ENCODE assay signal across 26 cellular contexts in genomic region chr7:117333168-117333567, GRCh38. TPM values are rescaled to one million over a fixed set of nuclear protein-coding genes. Genes with fewer than 3 reads are reported as not detected.
A peak's percentile ranks its signal among the peaks of the same experiment; 100 is the strongest.
DNase-seq lines count a peak whose midpoint lies in the region; ATAC-seq, FAIRE-seq and TF ChIP-seq lines count a peak whose summit lies in the region.
"Had no signal": no experiment of that assay in that cellular context is flagged by ENCODE, and none has a peak within 500 bp of the region (broad histone marks: within the 10 kb centered on the region; RNA-seq: fewer than 3 reads in every experiment).

No MANE protein-coding gene starts in this region.

- CTCF ChIA-PET in Caco-2 (lab: Charles Lee) (no interaction called here), PC-9 (lab: Charles Lee) (interaction anchor here (0.6 kb wide), 1 partner anchor 68 kb away, joined by 4 read pairs; no protein-coding TSS in a partner anchor), H1 (lab: Charles Lee; ENCODE audit: partially characterized antibody) (interaction anchor here (0.8 to 1.7 kb wide), 5 partner anchors 9 to 60 kb away, joined by 3 to 6 read pairs (median 5); no protein-coding TSS in a partner anchor)

- H3K9ac ChIP-seq in H1 (replicated peaks in 1 of 4; ENCODE audit: extremely low read depth in 1 of 4, low read depth in 3 of 4, low read length in 3 of 4) = no peak overlapping the region
- H3K9ac ChIP-seq: BLaER1, SK-N-SH had no signal

- no peak overlapping the region for H3K4me2 ChIP-seq in PC-9
- no peak overlapping the region for H3K4me2 ChIP-seq in H1 (ENCODE audit: insufficient read depth in 1 of 2, low read depth in 2 of 2, low read length in 2 of 2)
- H3K4me2 ChIP-seq: A549, BLaER1, SK-N-SH had no signal

- no peak overlapping the region for H2AK5ac ChIP-seq in H1 (ENCODE audit: low read depth, low read length)

- H3K9me2 ChIP-seq in PC-9 (ENCODE audit: insufficient read depth) = no peaks in the 10 kb centered on the region

- BruUV-seq in Caco-2 (replicated peaks; lab: Mats Ljungman, UMichigan) (no TSS peak), PC-9 (replicated peaks; lab: Mats Ljungman, UMichigan) (no TSS peak)

- H3K4ac ChIP-seq in H1 (replicated peaks; ENCODE audit: insufficient read length, low read depth, low read length) = no peak overlapping the region

- H2BK12ac ChIP-seq in H1 (ENCODE audit: low read depth, low read length) = no peak overlapping the region

- no peak overlapping the region for H4K5ac ChIP-seq in H1 (ENCODE audit: insufficient read length, low read depth, low read length)

- H3K27me3 ChIP-seq in Caco-2 (replicated peaks; ENCODE audit: control insufficient read depth, insufficient read depth, low read length) (no peaks in the 10 kb centered on the region), PC-9 (ENCODE audit: insufficient read depth, low read depth) (no peaks in the 10 kb centered on the region), H1 (replicated peaks in 1 of 4; ENCODE audit: control insufficient read depth in 3 of 4, extremely low read depth in 1 of 4, insufficient read depth in 3 of 4, low read length in 3 of 4) (no peaks in the 10 kb centered on the region), aorta (ENCODE audit: control insufficient read depth in 1 of 2, insufficient read depth in 2 of 2, low read length in 1 of 2) (no peaks in the 10 kb centered on the region)
- H3K27me3 ChIP-seq: BLaER1 had no signal

- H3K79me2 ChIP-seq in PC-9 (ENCODE audit: low read depth) (no peaks in the 10 kb centered on the region), H1 (ENCODE audit: control insufficient read depth in 1 of 2, insufficient read depth in 2 of 2, low read length in 2 of 2) (no peaks in the 10 kb centered on the region)

- peaks cover 10% of the 10 kb centered on the region for H3K9me3 Mint-ChIP-seq in Caco-2 (ENCODE audit: unreplicated experiment)

- 0 out of 2 replicates have a peak overlapping the region, but pooled peaks have one; percentile 26 for H2AFZ ChIP-seq in PC-9
- no peak overlapping the region for H2AFZ ChIP-seq in H1 (ENCODE audit: low read length)

- no peak overlapping the region for H3K4me3 ChIP-seq in Caco-2 (ENCODE audit: low read depth, low read length)
- no peak overlapping the region for H3K4me3 ChIP-seq in PC-9
- H3K4me3 ChIP-seq in H1 (ENCODE audit: extremely low read depth in 1 of 4, insufficient read depth in 2 of 4, low read depth in 3 of 4, low read length in 4 of 4) = no peak overlapping the region
- no peak overlapping the region for H3K4me3 ChIP-seq in fibroblast of villous mesenchyme (ENCODE audit: low read depth, low read length)
- no peak overlapping the region for H3K4me3 ChIP-seq in aorta (ENCODE audit: low read length in 2 of 2)
- H3K4me3 ChIP-seq: A549, BLaER1, GM12878 had no signal

- H3K27ac Mint-ChIP-seq in Caco-2 (ENCODE audit: unreplicated experiment) = no peak overlapping the region
- H3K27ac Mint-ChIP-seq: CD4-positive, alpha-beta memory T cell had no signal

- no peak for FAIRE-seq in H1 (lab: Jason Lieb, UNC)
- FAIRE-seq: A549, GM12878, GM19239, H54 had no signal

- no peak overlapping the region for H3K23ac ChIP-seq in H1 (ENCODE audit: insufficient read length)

- peaks cover 26% of the 10 kb centered on the region for H3K27me3 Mint-ChIP-seq in Caco-2 (ENCODE audit: insufficient read depth, unreplicated experiment)
- H3K27me3 Mint-ChIP-seq: CD4-positive, alpha-beta memory T cell had no signal

- no peak overlapping the region for H3K27ac ChIP-seq in PC-9
- no peak overlapping the region for H3K27ac ChIP-seq in H1 (ENCODE audit: low read depth, low read length)
- H3K27ac ChIP-seq in aorta (ENCODE audit: low read depth in 1 of 2, low read length in 2 of 2) = no peak overlapping the region
- H3K27ac ChIP-seq: A549, BLaER1 had no signal

- H4K20me1 ChIP-seq in PC-9 (ENCODE audit: insufficient read depth) = no peaks in the 10 kb centered on the region
- H4K20me1 ChIP-seq in H1 (replicated peaks in 1 of 2; ENCODE audit: control insufficient read depth in 1 of 2, insufficient read depth in 2 of 2, low read length in 2 of 2) = no peaks in the 10 kb centered on the region
- H4K20me1 ChIP-seq: BLaER1 had no signal

- intact Hi-C loops in Caco-2 (cut with micrococcal nuclease; ENCODE audit: unreplicated experiment) (no loop called here), PC-9 (cut with micrococcal nuclease; ENCODE audit: unreplicated experiment) (no loop called here), aorta (cut with DNase I) (no loop called here)

- H3K4me1 Mint-ChIP-seq in Caco-2 (ENCODE audit: low read depth, unreplicated experiment) = peaks cover 8% of the 10 kb centered on the region
- H3K4me1 Mint-ChIP-seq: CD4-positive, alpha-beta memory T cell had no signal

- H3K9me3 ChIP-seq in Caco-2 = no peaks in the 10 kb centered on the region
- H3K9me3 ChIP-seq in PC-9 (ENCODE audit: insufficient read depth, low read depth) = no peaks in the 10 kb centered on the region
- no peaks in the 10 kb centered on the region for H3K9me3 ChIP-seq in H1 (ENCODE audit: insufficient read depth in 2 of 2, low read depth in 1 of 2, low read length in 1 of 2)
- no peaks in the 10 kb centered on the region for H3K9me3 ChIP-seq in aorta (ENCODE audit: control insufficient read depth, low read length)
- H3K9me3 ChIP-seq: BLaER1, SK-N-SH had no signal

- no peaks in the 10 kb centered on the region for H3K36me3 Mint-ChIP-seq in Caco-2 (ENCODE audit: insufficient read depth, unreplicated experiment)
- H3K36me3 Mint-ChIP-seq: CD4-positive, alpha-beta memory T cell had no signal

- H4K8ac ChIP-seq in H1 (ENCODE audit: extremely low read depth, insufficient read depth, low read length) = no peak overlapping the region

- H4K91ac ChIP-seq in H1 (replicated peaks; ENCODE audit: insufficient read length, low read length) = no peak overlapping the region

- no peaks in the 10 kb centered on the region for H3K4me1 ChIP-seq in Caco-2
- no peaks in the 10 kb centered on the region for H3K4me1 ChIP-seq in PC-9 (replicated peaks; ENCODE audit: insufficient read depth)
- H3K4me1 ChIP-seq in H1 (replicated peaks in 1 of 4; ENCODE audit: control insufficient read depth in 3 of 4, insufficient read depth in 4 of 4, low read length in 3 of 4) = no peaks in the 10 kb centered on the region
- no peaks in the 10 kb centered on the region for H3K4me1 ChIP-seq in aorta (ENCODE audit: control insufficient read depth in 1 of 2, insufficient read depth in 2 of 2, low read length in 2 of 2)
- H3K4me1 ChIP-seq: A549, BLaER1 had no signal

- H2BK120ac ChIP-seq in H1 (replicated peaks; ENCODE audit: low read depth, low read length) = no peak overlapping the region

- no peak for TF ChIP-seq EP300 in H1 (IDR thresholded peaks at IDR 0.05; ENCODE audit: borderline replicate concordance in 1 of 2, low read depth in 2 of 2, low read length in 2 of 2)

- no peak overlapping the region for H3K56ac ChIP-seq in H1 (replicated peaks; ENCODE audit: insufficient read length, low read depth, low read length)

- no peak overlapping the region for H3K18ac ChIP-seq in H1 (ENCODE audit: extremely low read depth, low read length)

- no peaks in the 10 kb centered on the region for H3K23me2 ChIP-seq in H1 (ENCODE audit: low read depth, low read length)

- DNase-seq in Caco-2 (no peak), PC-9 (no peak), H1 (ENCODE audit: low read depth in 1 of 2, low spot score in 2 of 2) (no peak), fibroblast of villous mesenchyme (ENCODE audit: low read depth) (no peak), aorta (no peak)
- no peak for DNase-seq in activated CD4-positive, alpha-beta T cell treated with anti-CD3 and anti-CD28 coated beads, Interleukin-2, amount 50 U/mL, for 48 hours
- DNase-seq: Calu3; CD4-positive, alpha-beta memory T cell; DMS53; EL; KG1; NCI-H1105 treated with DMSO at 0.1 percent for 48 hours; NCI-H1694 treated with DMSO at 0.1 percent for 48 hours; NCI-H510A treated with DMSO at 0.1 percent for 48 hours; NCI-H82; OCI-M1; SHP77; SK-N-SH had no signal

- no peak overlapping the region for H3K14ac ChIP-seq in H1 (ENCODE audit: insufficient read length)

- H3K79me1 ChIP-seq in H1 (ENCODE audit: low read depth, low read length) = no peaks in the 10 kb centered on the region

- no peaks in the 10 kb centered on the region for H3F3A ChIP-seq in PC-9 (ENCODE audit: insufficient read depth, low read depth)

- no peak overlapping the region for H2BK5ac ChIP-seq in H1 (ENCODE audit: low read depth, low read length)

- POLR2A ChIA-PET in Caco-2 (lab: Charles Lee) (no interaction called here), PC-9 (lab: Charles Lee; ENCODE audit: unreplicated experiment) (no interaction called here), H1 (lab: Charles Lee; ENCODE audit: partially characterized antibody) (no interaction called here)

- H2BK15ac ChIP-seq in H1 (ENCODE audit: low read length) = no peak overlapping the region

- H3K36me3 ChIP-seq in Caco-2 (ENCODE audit: control insufficient read depth, insufficient read depth, low read length) = no peaks in the 10 kb centered on the region
- no peaks in the 10 kb centered on the region for H3K36me3 ChIP-seq in PC-9 (ENCODE audit: low read depth)
- H3K36me3 ChIP-seq in H1 (ENCODE audit: control insufficient read depth in 2 of 4, insufficient read depth in 4 of 4, low read length in 3 of 4) = no peaks in the 10 kb centered on the region
- no peaks in the 10 kb centered on the region for H3K36me3 ChIP-seq in aorta (ENCODE audit: control insufficient read depth in 1 of 2, insufficient read depth in 2 of 2, low read length in 1 of 2)
- H3K36me3 ChIP-seq: BLaER1 had no signal

- TF ChIP-seq RAD21 in H1 (IDR thresholded peaks at IDR 0.05 in 1 of 2, conservative IDR thresholded peaks at IDR 0.05 in 1 of 2; ENCODE audit: low read depth in 2 of 2, low read length in 2 of 2) = no peak

- H3K4me3 Mint-ChIP-seq in Caco-2 (ENCODE audit: unreplicated experiment) = no peak overlapping the region
- H3K4me3 Mint-ChIP-seq: CD4-positive, alpha-beta memory T cell had no signal

- ATAC-seq in aorta (ENCODE audit: low FRiP score) (no peak), GM21619 (IDR thresholded peaks at IDR 0.05; ENCODE audit: unreplicated experiment) (no peak), GM19455 (IDR thresholded peaks at IDR 0.05; ENCODE audit: unreplicated experiment) (no peak)
- ATAC-seq: GM12878 had no signal

- H2BK20ac ChIP-seq in H1 (ENCODE audit: low read length) = no peak overlapping the region

- TF ChIP-seq CTCF in Caco-2 (IDR thresholded peaks at IDR 0.05; ENCODE audit: insufficient read depth in 1 of 2, low read depth in 1 of 2, low read length in 1 of 2, severe bottlenecking in 1 of 2, unreplicated experiment in 1 of 2) (peak; percentile 25 to 30), PC-9 (conservative IDR thresholded peaks at IDR 0.05) (no peak), H1 (IDR thresholded peaks at IDR 0.05; ENCODE audit: control extremely low read depth in 1 of 3, insufficient read depth in 1 of 3, low read depth in 1 of 3, low read length in 3 of 3) (no peak), fibroblast of villous mesenchyme (IDR thresholded peaks at IDR 0.05; ENCODE audit: insufficient read depth, low read depth, low read length) (peak; percentile 18)

- no peak for TF ChIP-seq POLR2A in H1 (IDR thresholded peaks at IDR 0.05; ENCODE audit: control extremely low read depth in 1 of 2, low read depth in 2 of 2, low read length in 2 of 2)

RNA-seq across cellular contexts. Expression of gene WNT2, which starts 10.3 kb away (rescaled TPM):
- total RNA-seq in Caco-2 (2022) (not detected in 2 replicates), PC-9 (2021) (not detected in 2 replicates), fibroblast of villous mesenchyme (56.1 and 140 TPM in 2 replicates), aorta (1 to 10 TPM in 1 of 2 donors, under 1 TPM in 1; 0.45 to 4.7 TPM)
- not detected in 2 replicates for total RNA-seq in H1 (2021; fragmentation: NEBNext Ultra II Directional; extraction: Animal tissue kit (Norgen Biotek cat#: 25700))
- polyA plus RNA-seq in H1 (2011; rRNA removed) (not detected in 2 replicates), aorta (not detected)
- polyA plus RNA-seq in H1 (2011; cell fraction: cytosol; rRNA removed) = not detected
- polyA plus RNA-seq in H1 (2011; cell fraction: nucleus; rRNA removed) = not detected
- 0.09 TPM in 1 of 4 replicates, not detected in the others for polyA plus RNA-seq in H1 (2012, experiment 1 of 2)
- not detected for polyA plus RNA-seq in H1 (2012, experiment 2 of 2)
- not detected for polyA plus RNA-seq in H1 (2013, experiment 1 of 2)
- polyA plus RNA-seq in H1 (2013, experiment 2 of 2) = 0.02 TPM
- not detected in 2 replicates for polyA minus RNA-seq in H1 (2011; rRNA and poly(A)+ RNA removed)
- polyA minus RNA-seq in H1 (2011; cell fraction: cytosol; rRNA and poly(A)+ RNA removed) = not detected
- polyA minus RNA-seq in H1 (2011; cell fraction: nucleus; rRNA and poly(A)+ RNA removed) = not detected
- total RNA-seq: Calu3; CD4-positive, alpha-beta memory T cell; RPMI7951 had no signal
- polyA plus RNA-seq: A549; CD4-positive, alpha-beta memory T cell; SK-N-SH had no signal

Comparison
In these comparisons a context has a peak if more than half of its experiments do, and no peak if none do; other contexts are left out.
1. CTCF ChIP-seq: peak in Caco-2 (2 of 2) and fibroblast of villous mesenchyme (single experiment); none in PC-9 (single experiment) and H1 (0 of 3).